Comparison of ENCODE assay signal across 22 cellular contexts in genomic region chr13:39888865-39889810, GRCh38.
DNase-seq lines count a peak whose midpoint lies in the region; ATAC-seq and TF ChIP-seq lines count a peak whose summit lies in the region.
"Had no signal": no experiment of that assay in that cellular context is flagged by ENCODE, and none has a peak within 500 bp of the region (broad histone marks: within the 10 kb centered on the region; RNA-seq: fewer than 3 reads in every experiment).

No MANE protein-coding gene starts in this region.

- no peak overlapping the region for H3K4me3 Mint-ChIP-seq in progenitor cell of endocrine pancreas (ENCODE audit: low read depth)
- H3K4me3 Mint-ChIP-seq in stimulated activated naive CD8-positive, alpha-beta T cell treated with anti-CD3 and anti-CD28 coated beads, Interleukin-15, amount 100 ng/mL, for 72 hours, result no peak overlapping the region
- H3K4me3 Mint-ChIP-seq in activated CD4-positive, alpha-beta T cell treated with anti-CD3 and anti-CD28 coated beads, Interleukin-2, amount 10 ng/mL, durations not matched to agents 7 days and 5 days, result no peak overlapping the region
- H3K4me3 Mint-ChIP-seq: activated naive CD8-positive, alpha-beta T cell had no signal

- DNase-seq in EH (ENCODE audit: low read depth), result peak; percentile 25
- no peak for DNase-seq in SK-N-MC (ENCODE audit: low read depth, low spot score)
- peak; percentile 50 for DNase-seq in fibroblast of peridontal ligament (ENCODE audit: extremely low read depth)
- no peak for DNase-seq in progenitor cell of endocrine pancreas (ENCODE audit: low spot score, unreplicated experiment)
- no peak for DNase-seq in aorta
- DNase-seq in stimulated activated naive CD8-positive, alpha-beta T cell treated with anti-CD3 and anti-CD28 coated beads, Interleukin-15, amount 100 ng/mL, for 72 hours, result no peak
- DNase-seq in activated CD4-positive, alpha-beta T cell treated with anti-CD3 and anti-CD28 coated beads, Interleukin-2, amount 10 ng/mL, durations not matched to agents 7 days and 5 days, result no peak
- no peak for DNase-seq in DMS79 treated with DMSO at 0.1 percent for 48 hours (lab: John Stamatoyannopoulos, UW)
- DNase-seq: activated CD4-positive, alpha-beta T cell treated with anti-CD3 and anti-CD28 coated beads for 48 hours; activated T-cell treated with anti-CD3 and anti-CD28 coated beads for 4 hours; AML-193; foreskin fibroblast; MM.1S; NCI-H2029; NCI-H510A; SJCRH30; stimulated activated CD4-positive, alpha-beta T cell treated with anti-CD3 and anti-CD28 coated beads, Interleukin-4, amount 100 ng/mL, for 1 hour; testis had no signal

- no peak for TF ChIP-seq CTCF in progenitor cell of endocrine pancreas (IDR thresholded peaks at IDR 0.05; ENCODE audit: unreplicated experiment)

- peaks cover 13% of the 10 kb centered on the region for H3K27me3 Mint-ChIP-seq in progenitor cell of endocrine pancreas
- no peaks in the 10 kb centered on the region for H3K27me3 Mint-ChIP-seq in stimulated activated naive CD8-positive, alpha-beta T cell treated with anti-CD3 and anti-CD28 coated beads, Interleukin-15, amount 100 ng/mL, for 72 hours
- H3K27me3 Mint-ChIP-seq in activated CD4-positive, alpha-beta T cell treated with anti-CD3 and anti-CD28 coated beads, Interleukin-2, amount 10 ng/mL, durations not matched to agents 7 days and 5 days, result no peaks in the 10 kb centered on the region
- H3K27me3 Mint-ChIP-seq: activated naive CD8-positive, alpha-beta T cell had no signal

- H3K27ac Mint-ChIP-seq in progenitor cell of endocrine pancreas, result peak overlapping the region; percentile 15
- H3K27ac Mint-ChIP-seq in stimulated activated naive CD8-positive, alpha-beta T cell treated with anti-CD3 and anti-CD28 coated beads, Interleukin-15, amount 100 ng/mL, for 72 hours, result no peak overlapping the region
- no peak overlapping the region for H3K27ac Mint-ChIP-seq in activated CD4-positive, alpha-beta T cell treated with anti-CD3 and anti-CD28 coated beads, Interleukin-2, amount 10 ng/mL, durations not matched to agents 7 days and 5 days
- H3K27ac Mint-ChIP-seq: activated naive CD8-positive, alpha-beta T cell had no signal

- H3K27me3 ChIP-seq in aorta (ENCODE audit: control insufficient read depth in 1 of 2, insufficient read depth in 2 of 2, low read length in 1 of 2), result no peaks in the 10 kb centered on the region
- H3K27me3 ChIP-seq: cardiac muscle cell, SJCRH30, testis had no signal

- H3K4me1 ChIP-seq in aorta (ENCODE audit: control insufficient read depth in 1 of 2, insufficient read depth in 2 of 2, low read length in 2 of 2), result peaks cover 2 to 5% of the 10 kb centered on the region in 2 donors
- H3K4me1 ChIP-seq: HAP-1, SJCRH30, testis had no signal

- H3K9ac ChIP-seq in SK-N-MC (ENCODE audit: insufficient read length), result peak overlapping the region; percentile 20

- CTCF ChIA-PET in activated CD4-positive, alpha-beta T cell treated with anti-CD3 and anti-CD28 coated beads, Interleukin-2, amount 10 ng/mL, durations not matched to agents 7 days and 5 days (lab: Charles Lee), result no interaction called here

- no peak for ATAC-seq in aorta (ENCODE audit: low FRiP score)
- ATAC-seq in stimulated activated naive CD8-positive, alpha-beta T cell treated with anti-CD3 and anti-CD28 coated beads, Interleukin-15, amount 100 ng/mL, for 72 hours, result no peak

- POLR2A ChIA-PET in activated CD4-positive, alpha-beta T cell treated with anti-CD3 and anti-CD28 coated beads, Interleukin-2, amount 10 ng/mL, durations not matched to agents 7 days and 5 days (lab: Charles Lee), result no interaction called here

- peaks cover 16% of the 10 kb centered on the region for H3K9me3 Mint-ChIP-seq in progenitor cell of endocrine pancreas (ENCODE audit: low read depth)
- peaks cover 12 to 19% of the 10 kb centered on the region in 2 donors for H3K9me3 Mint-ChIP-seq in stimulated activated naive CD8-positive, alpha-beta T cell treated with anti-CD3 and anti-CD28 coated beads, Interleukin-15, amount 100 ng/mL, for 72 hours
- peaks cover 7% of the 10 kb centered on the region for H3K9me3 Mint-ChIP-seq in activated CD4-positive, alpha-beta T cell treated with anti-CD3 and anti-CD28 coated beads, Interleukin-2, amount 10 ng/mL, durations not matched to agents 7 days and 5 days

- H3K4me3 ChIP-seq in SK-N-MC (no peak overlapping the region), aorta (ENCODE audit: low read length in 2 of 2) (no peak overlapping the region)
- H3K4me3 ChIP-seq: cardiac muscle cell, HAP-1, SJCRH30, testis had no signal

- H3K36me3 ChIP-seq in SK-N-MC (ENCODE audit: insufficient read depth, low read length), result no peaks in the 10 kb centered on the region
- no peaks in the 10 kb centered on the region for H3K36me3 ChIP-seq in aorta (ENCODE audit: control insufficient read depth in 1 of 2, insufficient read depth in 2 of 2, low read length in 1 of 2)
- H3K36me3 ChIP-seq: cardiac muscle cell, HAP-1, neutrophil, SJCRH30 had no signal

- intact Hi-C loops in aorta (cut with DNase I), result no loop called here

- H3K9me3 ChIP-seq in SK-N-MC (ENCODE audit: low read depth, low read length), result no peaks in the 10 kb centered on the region; the same call in 1 of the 2 replicates
- H3K9me3 ChIP-seq in aorta (ENCODE audit: control insufficient read depth, low read length), result no peaks in the 10 kb centered on the region
- H3K9me3 ChIP-seq: HAP-1, neutrophil, testis had no signal

- H3K27ac ChIP-seq in SK-N-MC (peak overlapping the region; percentile 53; the same call in 1 of the 2 replicates), aorta (ENCODE audit: low read depth in 1 of 2, low read length in 2 of 2) (peak overlapping the region in 1 of 2 donors; percentile 2)
- H3K27ac ChIP-seq: cardiac muscle cell, neutrophil, SJCRH30, testis had no signal

- H3K36me3 Mint-ChIP-seq in progenitor cell of endocrine pancreas (ENCODE audit: insufficient read depth), result no peaks in the 10 kb centered on the region
- no peaks in the 10 kb centered on the region for H3K36me3 Mint-ChIP-seq in activated CD4-positive, alpha-beta T cell treated with anti-CD3 and anti-CD28 coated beads, Interleukin-2, amount 10 ng/mL, durations not matched to agents 7 days and 5 days (ENCODE audit: low read depth)

- peaks cover 10% of the 10 kb centered on the region for H3K4me1 Mint-ChIP-seq in progenitor cell of endocrine pancreas (ENCODE audit: low read depth)
- peaks cover 17% of the 10 kb centered on the region for H3K4me1 Mint-ChIP-seq in stimulated activated naive CD8-positive, alpha-beta T cell treated with anti-CD3 and anti-CD28 coated beads, Interleukin-15, amount 100 ng/mL, for 72 hours
- peaks cover 25% of the 10 kb centered on the region for H3K4me1 Mint-ChIP-seq in activated CD4-positive, alpha-beta T cell treated with anti-CD3 and anti-CD28 coated beads, Interleukin-2, amount 10 ng/mL, durations not matched to agents 7 days and 5 days

- 30 to 31% methylated on average over 4 of the region's 4 CpGs for WGBS in aorta, 2 donors

Comparison
In these comparisons a context has a peak if more than half of its experiments do, and no peak if none do; other contexts are left out.
1. DNase-seq: peak in EH (single experiment) and fibroblast of peridontal ligament (single experiment); none in SK-N-MC (single experiment), progenitor cell of endocrine pancreas (single experiment), aorta (0 of 2), stimulated activated naive CD8-positive, alpha-beta T cell treated with anti-CD3 and anti-CD28 coated beads, Interleukin-15, amount 100 ng/mL, for 72 hours (0 of 2), activated CD4-positive, alpha-beta T cell treated with anti-CD3 and anti-CD28 coated beads, Interleukin-2, amount 10 ng/mL, durations not matched to agents 7 days and 5 days (single experiment) and DMS79 treated with DMSO at 0.1 percent for 48 hours (single experiment).